Comparison of ENCODE assay signal across 9 cellular contexts in the genomic region with DNA sequence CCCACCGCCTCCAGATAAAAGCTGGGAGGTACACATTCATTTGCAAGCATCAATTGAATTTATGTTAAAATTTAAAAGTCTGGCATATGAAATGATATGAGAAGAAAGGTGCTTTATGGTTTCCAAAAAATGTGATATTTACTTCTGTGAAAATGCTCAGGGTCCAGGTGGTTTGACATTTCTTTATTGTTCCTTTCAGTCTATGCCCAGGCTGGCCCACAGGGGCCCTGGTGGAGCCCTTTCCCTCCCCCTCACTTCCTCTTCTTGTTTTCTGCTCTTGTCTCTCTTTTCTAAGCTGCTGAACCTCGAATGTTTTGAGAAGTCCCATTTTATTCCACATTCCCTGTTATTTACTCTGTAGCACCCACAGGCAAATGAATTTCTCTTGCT.
DNase-seq lines count a peak whose midpoint lies in the region; ATAC-seq and TF ChIP-seq lines count a peak whose summit lies in the region.
"Had no signal": no experiment of that assay in that cellular context is flagged by ENCODE, and none has a peak within 500 bp of the region (broad histone marks: within the 10 kb centered on the region; RNA-seq: fewer than 3 reads in every experiment).

No MANE protein-coding gene starts in this region.

- intact Hi-C loops in tibial artery (cut with DNase I; ENCODE audit: low total_unique reads) (no loop called here), uterus (cut with DNase I; ENCODE audit: low total_unique reads) (loop anchor here (10.0 kb wide), 1 partner anchor 64 kb away; no protein-coding TSS in a partner anchor)

- ATAC-seq in stimulated activated naive CD8-positive, alpha-beta T cell treated with anti-CD3 and anti-CD28 coated beads, Interleukin-15, amount 100 ng/mL, for 72 hours, result peak; percentile 82

- peak; percentile 34 for DNase-seq in stimulated activated CD4-positive, alpha-beta T cell treated with anti-CD3 and anti-CD28 coated beads, Interleukin-15, amount 100 ng/mL, for 24 hours
- DNase-seq in stimulated activated CD4-positive, alpha-beta T cell treated with anti-CD3 and anti-CD28 coated beads, Interleukin-12 subunit alpha, Interleukin-12 subunit beta, amount 100 ng/mL, for 4 hours, result no peak
- DNase-seq in KG1 (lab: John Stamatoyannopoulos, UW), result peak; percentile 5
- peak; percentile 12 for DNase-seq in activated gamma-delta T cell treated with anti-CD3 and anti-CD28 coated beads, Interleukin-2, amount 50 U/mL, for 16 hours (ENCODE audit: low read depth)
- DNase-seq in stimulated activated naive CD8-positive, alpha-beta T cell treated with anti-CD3 and anti-CD28 coated beads, Interleukin-15, amount 100 ng/mL, for 72 hours, result peak; percentile 26 to 36
- DNase-seq in tibial artery, result no peak
- no peak for DNase-seq in NCI-H128 (lab: John Stamatoyannopoulos, UW; ENCODE audit: unreplicated experiment)
- DNase-seq in uterus, result no peak

- H3K27me3 ChIP-seq in tibial artery (no peaks in the 10 kb centered on the region), uterus (no peaks in the 10 kb centered on the region)

- H3K4me1 ChIP-seq in tibial artery (no peaks in the 10 kb centered on the region), uterus (no peaks in the 10 kb centered on the region)

- H3K27ac Mint-ChIP-seq in stimulated activated naive CD8-positive, alpha-beta T cell treated with anti-CD3 and anti-CD28 coated beads, Interleukin-15, amount 100 ng/mL, for 72 hours, result peak overlapping the region; percentile 60 to 81

- no peaks in the 10 kb centered on the region for H3K27me3 Mint-ChIP-seq in stimulated activated naive CD8-positive, alpha-beta T cell treated with anti-CD3 and anti-CD28 coated beads, Interleukin-15, amount 100 ng/mL, for 72 hours

- H3K27ac ChIP-seq in tibial artery, result no peak overlapping the region
- no peak overlapping the region for H3K27ac ChIP-seq in uterus
- H3K27ac ChIP-seq: SK-N-MC had no signal

- no peak for TF ChIP-seq CTCF in tibial artery (IDR thresholded peaks at IDR 0.05)
- no peak for TF ChIP-seq CTCF in uterus (IDR thresholded peaks at IDR 0.05)

- H3K9me3 ChIP-seq in tibial artery (no peaks in the 10 kb centered on the region), uterus (no peaks in the 10 kb centered on the region)

- no peaks in the 10 kb centered on the region for H3K36me3 ChIP-seq in tibial artery
- no peaks in the 10 kb centered on the region for H3K36me3 ChIP-seq in uterus

- H3K4me3 ChIP-seq in tibial artery, result no peak overlapping the region
- no peak overlapping the region for H3K4me3 ChIP-seq in uterus
- H3K4me3 ChIP-seq: SK-N-MC had no signal

- peaks cover 4 to 7% of the 10 kb centered on the region in 2 donors for H3K9me3 Mint-ChIP-seq in stimulated activated naive CD8-positive, alpha-beta T cell treated with anti-CD3 and anti-CD28 coated beads, Interleukin-15, amount 100 ng/mL, for 72 hours

- peaks cover 63% of the 10 kb centered on the region for H3K4me1 Mint-ChIP-seq in stimulated activated naive CD8-positive, alpha-beta T cell treated with anti-CD3 and anti-CD28 coated beads, Interleukin-15, amount 100 ng/mL, for 72 hours

- peak overlapping the region; percentile 72 to 74 for H3K4me3 Mint-ChIP-seq in stimulated activated naive CD8-positive, alpha-beta T cell treated with anti-CD3 and anti-CD28 coated beads, Interleukin-15, amount 100 ng/mL, for 72 hours

- no peak for TF ChIP-seq POLR2A in uterus (IDR thresholded peaks at IDR 0.05)

Comparison
In these comparisons a context has a peak if more than half of its experiments do, and no peak if none do; other contexts are left out.
1. DNase-seq: peak in stimulated activated CD4-positive, alpha-beta T cell treated with anti-CD3 and anti-CD28 coated beads, Interleukin-15, amount 100 ng/mL, for 24 hours (single experiment), KG1 (single experiment), activated gamma-delta T cell treated with anti-CD3 and anti-CD28 coated beads, Interleukin-2, amount 50 U/mL, for 16 hours (single experiment) and stimulated activated naive CD8-positive, alpha-beta T cell treated with anti-CD3 and anti-CD28 coated beads, Interleukin-15, amount 100 ng/mL, for 72 hours (2 of 2); none in stimulated activated CD4-positive, alpha-beta T cell treated with anti-CD3 and anti-CD28 coated beads, Interleukin-12 subunit alpha, Interleukin-12 subunit beta, amount 100 ng/mL, for 4 hours (single experiment), tibial artery (0 of 2), NCI-H128 (single experiment) and uterus (0 of 2).